ENCODE assay signal across 10 cellular contexts in genomic region chr10:69247313-69247710, GRCh38. TPM values are rescaled to one million over a fixed set of nuclear protein-coding genes. Genes with fewer than 3 reads are reported as not detected.
"Had no signal": no experiment of that assay in that cellular context is flagged by ENCODE, and none has a peak within 500 bp of the region (broad histone marks: within the 10 kb centered on the region; RNA-seq: fewer than 3 reads in every experiment).

No MANE protein-coding gene starts in this region.

- H3K4me2 ChIP-seq: GM23338 had no signal

- H3K9me3 Mint-ChIP-seq: GM23338, HFFc6 had no signal

- H3K9ac ChIP-seq: GM23248 had no signal

- H3K9me3 ChIP-seq: HAP-1 had no signal

- H3K27ac Mint-ChIP-seq: GM23338, H9, HFFc6 had no signal

- H3K4me3 Mint-ChIP-seq: GM23338, H9, HFFc6 had no signal

- H3K27ac ChIP-seq: GM23248 had no signal

- DNase-seq: GM23248, GOT3, H7, H9, HCEC 1CT, HFFc6 had no signal

- H3K4me3 ChIP-seq: GM23248, GM23338, HAP-1 had no signal

- H3K36me3 ChIP-seq: HAP-1 had no signal

- FAIRE-seq: H1, H54 had no signal

- H3K4me1 ChIP-seq: HAP-1 had no signal

- H2AFZ ChIP-seq: GM23248, GM23338 had no signal

RNA-seq across cellular contexts. Expression of gene HKDC1, which starts 27.2 kb away (rescaled TPM):
- total RNA-seq: H9 had no signal
- polyA plus RNA-seq: GM23338 had no signal
